In genomic region chr5:145824040-145824439, GRCh38 we compare ENCODE assay signal across 20 cellular contexts. TPM values are rescaled to one million over a fixed set of nuclear protein-coding genes. Genes with fewer than 3 reads are reported as not detected.
DNase-seq lines count a peak whose midpoint lies in the region; ATAC-seq and TF ChIP-seq lines count a peak whose summit lies in the region.
"Had no signal": no experiment of that assay in that cellular context is flagged by ENCODE, and none has a peak within 500 bp of the region (broad histone marks: within the 10 kb centered on the region; RNA-seq: fewer than 3 reads in every experiment).

No MANE protein-coding gene starts in this region.

- no peak for ATAC-seq in HG02884 (IDR thresholded peaks at IDR 0.05; ENCODE audit: unreplicated experiment)
- ATAC-seq: GM12878, HCT116 had no signal

- H3K4me1 Mint-ChIP-seq in neural progenitor cell = peaks cover 5% of the 10 kb centered on the region

- TF ChIP-seq CTCF in Loucy (conservative IDR thresholded peaks at IDR 0.05; ENCODE audit: low read length) (no peak), cardiac fibroblast (IDR thresholded peaks at IDR 0.05; ENCODE audit: low read depth, low read length) (no peak), fibroblast of the aortic adventitia (IDR thresholded peaks at IDR 0.05; ENCODE audit: insufficient read depth, low read length) (no peak), neural progenitor cell (IDR thresholded peaks at IDR 0.05) (no peak)

- no peak overlapping the region for H3K27ac ChIP-seq in neural progenitor cell

- H3F3A ChIP-seq in Loucy (ENCODE audit: low read depth) = no peaks in the 10 kb centered on the region
- H3F3A ChIP-seq in neural progenitor cell (ENCODE audit: low read depth) = no peaks in the 10 kb centered on the region

- H2AFZ ChIP-seq in Loucy (ENCODE audit: low read length) (no peak overlapping the region), neural progenitor cell (replicated peaks) (no peak overlapping the region)

- peaks cover 3% of the 10 kb centered on the region for H4K20me1 ChIP-seq in Loucy (ENCODE audit: insufficient read depth, low read length, poor library complexity, severe bottlenecking)
- no peaks in the 10 kb centered on the region for H4K20me1 ChIP-seq in neural progenitor cell (ENCODE audit: low read depth)

- H3K4me3 Mint-ChIP-seq in neural progenitor cell = no peak overlapping the region

- H3K27me3 ChIP-seq in Loucy (ENCODE audit: insufficient read depth, low read length, poor library complexity, severe bottlenecking) (no peaks in the 10 kb centered on the region), neural progenitor cell (no peaks in the 10 kb centered on the region)

- H3K36me3 ChIP-seq in Loucy (ENCODE audit: insufficient read depth, low read length) (peaks cover 24% of the 10 kb centered on the region; the same call in 1 of the 2 replicates), neural progenitor cell (no peaks in the 10 kb centered on the region)

- no peaks in the 10 kb centered on the region for H3K9me3 ChIP-seq in Loucy (ENCODE audit: insufficient read depth, low read depth, low read length)
- H3K9me3 ChIP-seq in neural progenitor cell (ENCODE audit: low read depth) = no peaks in the 10 kb centered on the region

- peaks cover 40% of the 10 kb centered on the region; the same call in 1 of the 2 replicates for H3K79me2 ChIP-seq in Loucy (ENCODE audit: insufficient read depth, low read length)
- no peaks in the 10 kb centered on the region for H3K79me2 ChIP-seq in neural progenitor cell (ENCODE audit: low read depth)

- no peaks in the 10 kb centered on the region for H3K9me2 ChIP-seq in Loucy (replicated peaks; ENCODE audit: low read depth, low read length)

- H3K4me2 ChIP-seq in Loucy (ENCODE audit: low read depth, low read length, poor library complexity, severe bottlenecking) (peak overlapping the region; percentile 13), neural progenitor cell (no peak overlapping the region)

- no peaks in the 10 kb centered on the region for H3K9me3 Mint-ChIP-seq in neural progenitor cell

- H3K9ac ChIP-seq in Loucy (ENCODE audit: low read depth, low read length, poor library complexity, severe bottlenecking) (no peak overlapping the region), neural progenitor cell (no peak overlapping the region)

- H3K4me3 ChIP-seq in Loucy (ENCODE audit: low read length, poor library complexity, severe bottlenecking) (no peak overlapping the region), cardiac fibroblast (replicated peaks in 1 of 2; ENCODE audit: low read depth in 2 of 2, low read length in 2 of 2) (no peak overlapping the region), fibroblast of the aortic adventitia (ENCODE audit: low read depth, low read length) (no peak overlapping the region), neural progenitor cell (no peak overlapping the region)
- H3K4me3 ChIP-seq: GM12878 had no signal

- peak; percentile 22 to 29 for DNase-seq in cardiac fibroblast (ENCODE audit: low read depth in 2 of 2)
- peak; percentile 36 for DNase-seq in fibroblast of the aortic adventitia (ENCODE audit: low read depth)
- DNase-seq in neural progenitor cell (ENCODE audit: low spot score) = no peak
- no peak for DNase-seq in NCI-H510A treated with DMSO at 0.1 percent for 48 hours (lab: John Stamatoyannopoulos, UW)
- no peak for DNase-seq in stimulated activated CD4-positive, alpha-beta T cell treated with anti-CD3 and anti-CD28 coated beads, Interleukin-4, amount 100 ng/mL, for 4 hours
- DNase-seq in activated T-cell treated with anti-CD3 and anti-CD28 coated beads for 4 hours = no peak
- DNase-seq: AML-193, DMS53, NCI-H1092, NCI-H187 treated with DMSO at 0.1 percent for 48 hours, NCI-H2171 treated with DMSO at 0.1 percent for 48 hours, NCI-H510A, RPMI8226 had no signal

- H3K36me3 Mint-ChIP-seq in neural progenitor cell = no peaks in the 10 kb centered on the region

- H3K4me1 ChIP-seq in Loucy (ENCODE audit: insufficient read depth, low read length, poor library complexity, severe bottlenecking) (peaks cover 25% of the 10 kb centered on the region), neural progenitor cell (no peaks in the 10 kb centered on the region)

- H3K27me3 Mint-ChIP-seq in neural progenitor cell (ENCODE audit: insufficient read depth, low read depth) = no peaks in the 10 kb centered on the region

- H3K27ac Mint-ChIP-seq in neural progenitor cell = peak overlapping the region; percentile 58

RNA-seq across cellular contexts. Expression of gene PRELID2, which starts 11.1 kb away (rescaled TPM):
- total RNA-seq in fibroblast of the aortic adventitia (ENCODE audit: low replicate concordance) = 12.3 and 35.4 TPM in 2 replicates
- 25.9 and 30.3 TPM in 2 replicates for total RNA-seq in neural progenitor cell (ENCODE audit: low replicate concordance)

RNA-seq across cellular contexts. Expression of gene GRXCR2, which starts 48.8 kb away (rescaled TPM):
- 0.09 TPM in 1 of 2 replicates, not detected in the other for total RNA-seq in fibroblast of the aortic adventitia (ENCODE audit: low replicate concordance)
- not detected in 2 replicates for total RNA-seq in neural progenitor cell (ENCODE audit: low replicate concordance)
- total RNA-seq: GM12878, HT-29, M059J, OCI-LY7 had no signal

Comparison
In these comparisons a context has a peak if more than half of its experiments do, and no peak if none do; other contexts are left out.
1. DNase-seq: peak in cardiac fibroblast (2 of 2) and fibroblast of the aortic adventitia (single experiment); none in neural progenitor cell (single experiment), NCI-H510A treated with DMSO at 0.1 percent for 48 hours (single experiment), stimulated activated CD4-positive, alpha-beta T cell treated with anti-CD3 and anti-CD28 coated beads, Interleukin-4, amount 100 ng/mL, for 4 hours (0 of 2) and activated T-cell treated with anti-CD3 and anti-CD28 coated beads for 4 hours (single experiment).